ENCODE assay signal across 10 cellular contexts in the genomic region with DNA sequence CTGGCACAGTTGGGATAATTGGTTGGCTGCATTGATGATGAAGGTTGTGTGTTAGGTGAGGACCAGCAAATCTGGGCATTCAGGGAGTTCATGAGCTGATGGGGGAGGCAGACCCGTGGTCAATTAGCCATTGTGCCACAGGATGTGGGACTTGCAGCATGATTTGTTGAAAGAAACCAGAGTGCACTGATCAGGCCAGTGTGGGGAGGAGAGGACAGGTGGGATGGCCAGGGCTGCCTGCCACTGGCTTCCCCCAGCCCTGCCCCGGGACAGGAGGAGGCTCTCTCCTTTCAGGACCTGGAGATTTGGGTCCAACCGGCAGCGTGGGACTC. TPM values are rescaled to one million over a fixed set of nuclear protein-coding genes. Genes with fewer than 3 reads are reported as not detected.
A peak's percentile ranks its signal among the peaks of the same experiment; 100 is the strongest.
DNase-seq lines count a peak whose midpoint lies in the region; ATAC-seq, FAIRE-seq and TF ChIP-seq lines count a peak whose summit lies in the region.
"Had no signal": no experiment of that assay in that cellular context is flagged by ENCODE, and none has a peak within 500 bp of the region (broad histone marks: within the 10 kb centered on the region; RNA-seq: fewer than 3 reads in every experiment).

No MANE protein-coding gene starts in this region.

- H3K9ac ChIP-seq in Loucy (ENCODE audit: low read depth, low read length, poor library complexity, severe bottlenecking) = no peak overlapping the region
- H3K9ac ChIP-seq in neural progenitor cell = no peak overlapping the region

- peaks cover 25% of the 10 kb centered on the region for H4K20me1 ChIP-seq in Loucy (ENCODE audit: insufficient read depth, low read length, poor library complexity, severe bottlenecking)
- H4K20me1 ChIP-seq in neural progenitor cell (ENCODE audit: low read depth) = peaks cover 61% of the 10 kb centered on the region

- TF ChIP-seq CTCF in A549 (IDR thresholded peaks at IDR 0.05) (no peak), Loucy (conservative IDR thresholded peaks at IDR 0.05; ENCODE audit: low read length) (no peak), esophagus squamous epithelium (IDR thresholded peaks at IDR 0.05) (no peak), neural progenitor cell (IDR thresholded peaks at IDR 0.05) (no peak)

- no peaks in the 10 kb centered on the region for H3K9me2 ChIP-seq in Loucy (replicated peaks; ENCODE audit: low read depth, low read length)

- no peak for TF ChIP-seq RAD21 in A549 (conservative IDR thresholded peaks at IDR 0.05 in 1 of 2, IDR thresholded peaks at IDR 0.05 in 1 of 2)

- intact Hi-C loops in esophagus squamous epithelium (cut with DNase I) (no loop called here), posterior vena cava (cut with DNase I) (no loop called here)

- H3K27me3 Mint-ChIP-seq in neural progenitor cell (ENCODE audit: insufficient read depth, low read depth) = peaks cover 18% of the 10 kb centered on the region

- H3K36me3 ChIP-seq in Loucy (ENCODE audit: insufficient read depth, low read length) = no peaks in the 10 kb centered on the region
- H3K36me3 ChIP-seq in esophagus squamous epithelium = no peaks in the 10 kb centered on the region
- H3K36me3 ChIP-seq in neural progenitor cell = no peaks in the 10 kb centered on the region

- no peak for ATAC-seq in A549

- H3K27ac ChIP-seq in A549 (peak overlapping the region; percentile 68 to 75; a peak in 5 of 6 replicates), esophagus squamous epithelium (peak overlapping the region in 3 of 4 donors; percentile 55 to 60 (median 58)), neural progenitor cell (no peak overlapping the region)

- H3K4me1 Mint-ChIP-seq in neural progenitor cell = peaks cover 42% of the 10 kb centered on the region

- H3K79me2 ChIP-seq in Loucy (ENCODE audit: insufficient read depth, low read length) (peaks cover 49% of the 10 kb centered on the region), neural progenitor cell (ENCODE audit: low read depth) (peaks cover 39% of the 10 kb centered on the region)

- TF ChIP-seq EP300 in A549 (IDR thresholded peaks at IDR 0.05) = no peak

- H3K27ac Mint-ChIP-seq in neural progenitor cell = no peak overlapping the region
- H3K27ac Mint-ChIP-seq: stimulated activated naive CD8-positive, alpha-beta T cell treated with anti-CD3 and anti-CD28 coated beads, Interleukin-15, Interleukin-2, amounts not matched to agents 100 ng/mL and 50 ng/mL, for 24 hours had no signal

- TF ChIP-seq POLR2A in A549 (IDR thresholded peaks at IDR 0.05; ENCODE audit: low read length) = no peak
- no peak for TF ChIP-seq POLR2A in esophagus squamous epithelium (IDR thresholded peaks at IDR 0.05)

- no peak overlapping the region for H2AFZ ChIP-seq in Loucy (ENCODE audit: low read length)
- no peak overlapping the region for H2AFZ ChIP-seq in neural progenitor cell (replicated peaks)

- peaks cover 9% of the 10 kb centered on the region for H3K36me3 Mint-ChIP-seq in neural progenitor cell

- peaks cover 2% of the 10 kb centered on the region for H3K9me3 Mint-ChIP-seq in neural progenitor cell
- H3K9me3 Mint-ChIP-seq: stimulated activated naive CD8-positive, alpha-beta T cell treated with anti-CD3 and anti-CD28 coated beads, Interleukin-15, Interleukin-2, amounts not matched to agents 100 ng/mL and 50 ng/mL, for 24 hours had no signal

- H3K4me3 ChIP-seq in A549 (no peak overlapping the region), Loucy (ENCODE audit: low read length, poor library complexity, severe bottlenecking) (no peak overlapping the region), esophagus squamous epithelium (peak overlapping the region in 1 of 4 donors; percentile 45), neural progenitor cell (no peak overlapping the region)

- whole genome bisulfite sequencing in A549 (ENCODE audit: missing lambda C conversion rate) = 83% methylated on average over 4 of the region's 4 CpGs
- WGBS in esophagus squamous epithelium, 2 donors = 47 to 75% methylated on average over 4 of the region's 4 CpGs

- CTCF ChIA-PET in A549 (lab: Yijun Ruan, JAX) = interaction anchor here (1.6 to 6.8 kb wide), 4 partner anchors 9 to 107 kb away, joined by 5 to 38 read pairs (median 12); no protein-coding TSS in a partner anchor

- DNase-seq in A549 (ENCODE audit: low read depth in 1 of 2, low spot score in 1 of 2) (no peak), esophagus squamous epithelium (lab: John Stamatoyannopoulos, UW) (no peak), neural progenitor cell (ENCODE audit: low spot score) (no peak), superior temporal gyrus (ENCODE audit: extremely low spot score) (no peak), posterior vena cava (ENCODE audit: low spot score) (no peak), NCI-H2171 treated with DMSO at 0.1 percent for 48 hours (lab: John Stamatoyannopoulos, UW) (no peak), medulla oblongata (ENCODE audit: extremely low spot score) (no peak)
- DNase-seq: MM.1S had no signal

- POLR2A ChIA-PET in A549 (lab: Yijun Ruan, JAX) = no interaction called here

- H3K27me3 ChIP-seq in Loucy (ENCODE audit: insufficient read depth, low read length, poor library complexity, severe bottlenecking) (no peaks in the 10 kb centered on the region), esophagus squamous epithelium (peaks cover 0 to 11% (median 0%) of the 10 kb centered on the region in 4 donors), neural progenitor cell (peaks cover 24% of the 10 kb centered on the region)

- H3K4me3 Mint-ChIP-seq in neural progenitor cell = peak overlapping the region; percentile 37
- H3K4me3 Mint-ChIP-seq: stimulated activated naive CD8-positive, alpha-beta T cell treated with anti-CD3 and anti-CD28 coated beads, Interleukin-15, Interleukin-2, amounts not matched to agents 100 ng/mL and 50 ng/mL, for 24 hours had no signal

- H3K4me1 ChIP-seq in A549 = peaks cover 44% of the 10 kb centered on the region
- peaks cover 30% of the 10 kb centered on the region for H3K4me1 ChIP-seq in Loucy (ENCODE audit: insufficient read depth, low read length, poor library complexity, severe bottlenecking)
- H3K4me1 ChIP-seq in esophagus squamous epithelium = peaks cover 23 to 70% (median 32%) of the 10 kb centered on the region in 3 donors
- H3K4me1 ChIP-seq in neural progenitor cell = peaks cover 13% of the 10 kb centered on the region

- H3F3A ChIP-seq in Loucy (ENCODE audit: low read depth) = no peaks in the 10 kb centered on the region
- H3F3A ChIP-seq in neural progenitor cell (ENCODE audit: low read depth) = peaks cover 7% of the 10 kb centered on the region

- no peak for FAIRE-seq in A549 (lab: Jason Lieb, UNC)

- H3K4me2 ChIP-seq in A549 (peak overlapping the region; percentile 94), Loucy (ENCODE audit: low read depth, low read length, poor library complexity, severe bottlenecking) (peak overlapping the region; percentile 41), neural progenitor cell (peak overlapping the region; percentile 27)

- H3K9me3 ChIP-seq in A549 (no peaks in the 10 kb centered on the region), Loucy (ENCODE audit: insufficient read depth, low read depth, low read length) (no peaks in the 10 kb centered on the region), esophagus squamous epithelium (no peaks in the 10 kb centered on the region), neural progenitor cell (ENCODE audit: low read depth) (no peaks in the 10 kb centered on the region)

TF ChIP-seq in A549, 52 proteins besides CTCF, POLR2A, EP300 and RAD21 (continues in another document):
- TF ChIP-seq JUNB (IDR thresholded peaks at IDR 0.05) (no peak), SREBF2 (IDR thresholded peaks at IDR 0.05) (no peak)
- TF ChIP-seq, protein P1, sequence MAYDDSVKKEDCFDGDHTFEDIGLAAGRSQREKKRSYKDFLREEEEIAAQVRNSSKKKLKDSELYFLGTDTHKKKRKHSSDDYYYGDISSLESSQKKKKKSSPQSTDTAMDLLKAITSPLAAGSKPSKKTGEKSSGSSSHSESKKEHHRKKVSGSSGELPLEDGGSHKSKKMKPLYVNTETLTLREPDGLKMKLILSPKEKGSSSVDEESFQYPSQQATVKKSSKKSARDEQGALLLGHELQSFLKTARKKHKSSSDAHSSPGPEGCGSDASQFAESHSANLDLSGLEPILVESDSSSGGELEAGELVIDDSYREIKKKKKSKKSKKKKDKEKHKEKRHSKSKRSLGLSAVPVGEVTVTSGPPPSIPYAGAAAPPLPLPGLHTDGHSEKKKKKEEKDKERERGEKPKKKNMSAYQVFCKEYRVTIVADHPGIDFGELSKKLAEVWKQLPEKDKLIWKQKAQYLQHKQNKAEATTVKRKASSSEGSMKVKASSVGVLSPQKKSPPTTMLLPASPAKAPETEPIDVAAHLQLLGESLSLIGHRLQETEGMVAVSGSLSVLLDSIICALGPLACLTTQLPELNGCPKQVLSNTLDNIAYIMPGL (CRISPR knock-in tag; IDR thresholded peaks at IDR 0.05; ENCODE audit: borderline replicate concordance) = no peak
- TF ChIP-seq, protein P2, sequence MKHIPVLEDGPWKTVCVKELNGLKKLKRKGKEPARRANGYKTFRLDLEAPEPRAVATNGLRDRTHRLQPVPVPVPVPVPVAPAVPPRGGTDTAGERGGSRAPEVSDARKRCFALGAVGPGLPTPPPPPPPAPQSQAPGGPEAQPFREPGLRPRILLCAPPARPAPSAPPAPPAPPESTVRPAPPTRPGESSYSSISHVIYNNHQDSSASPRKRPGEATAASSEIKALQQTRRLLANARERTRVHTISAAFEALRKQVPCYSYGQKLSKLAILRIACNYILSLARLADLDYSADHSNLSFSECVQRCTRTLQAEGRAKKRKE (CRISPR knock-in tag; IDR thresholded peaks at IDR 0.05; ENCODE audit: low read depth) = no peak
- TF ChIP-seq, protein P3, sequence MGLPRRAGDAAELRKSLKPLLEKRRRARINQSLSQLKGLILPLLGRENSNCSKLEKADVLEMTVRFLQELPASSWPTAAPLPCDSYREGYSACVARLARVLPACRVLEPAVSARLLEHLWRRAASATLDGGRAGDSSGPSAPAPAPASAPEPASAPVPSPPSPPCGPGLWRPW (IDR thresholded peaks at IDR 0.05) = no peak

RNA-seq across cellular contexts. Expression of a gene that starts 4.3 kb away (rescaled TPM):
- polyA plus RNA-seq in A549 (2011; rRNA removed) (3.7 and 5.7 TPM in 2 replicates), A549 (2017; fragmentation: RNase III; extraction: RNeasy Plus Mini Kit Qiagen cat#74134 plus additional on column Dnase treatment) (9.2 to 17.0 TPM (median 15.5 TPM) in 3 replicates)
- 3.7 and 4.6 TPM in 2 replicates for polyA plus RNA-seq in A549 (2012; cell fraction: cytosol; rRNA removed)
- polyA plus RNA-seq in A549 (2012; cell fraction: nucleus; rRNA removed) = 9.0 and 9.1 TPM in 2 replicates
- 8.1 and 11.3 TPM in 2 replicates for polyA minus RNA-seq in A549 (2011; rRNA and poly(A)+ RNA removed)
- total RNA-seq in esophagus squamous epithelium (10 to 100 TPM in 2 of 4 donors, 1 to 10 TPM in 2; 5.6 to 20.8 (median 10.2) TPM), neural progenitor cell (ENCODE audit: low replicate concordance) (7.5 and 29.6 TPM in 2 replicates), posterior vena cava (10 to 100 TPM; 16.1 to 26.6 TPM)

RNA-seq across cellular contexts. Expression of a gene that starts 39.3 kb away (rescaled TPM):
- polyA plus RNA-seq in A549 (2011; rRNA removed) (44.6 and 46.6 TPM in 2 replicates), A549 (2017; fragmentation: RNase III; extraction: RNeasy Plus Mini Kit Qiagen cat#74134 plus additional on column Dnase treatment) (70.9 to 77.7 TPM (median 71.2 TPM) in 3 replicates)
- 42.0 and 53.9 TPM in 2 replicates for polyA plus RNA-seq in A549 (2012; cell fraction: cytosol; rRNA removed)
- 18.2 and 37.6 TPM in 2 replicates for polyA plus RNA-seq in A549 (2012; cell fraction: nucleus; rRNA removed)
- 55.7 and 58.3 TPM in 2 replicates for polyA minus RNA-seq in A549 (2011; rRNA and poly(A)+ RNA removed)
- total RNA-seq in esophagus squamous epithelium (10 to 100 TPM; 12.5 to 37.9 (median 22.4) TPM), neural progenitor cell (ENCODE audit: low replicate concordance) (66.0 and 71.3 TPM in 2 replicates), posterior vena cava (10 to 100 TPM; 12.5 to 12.8 TPM)

Comparison
In these comparisons a context has a peak if more than half of its experiments do, and no peak if none do; other contexts are left out.
1. H3K4me2 ChIP-seq: peak in every context shown above with its lines; median percentile 94 in A549; 41 in Loucy; 27 in neural progenitor cell.